In genomic region chr3:14352002-14352627, GRCh38 we compare ENCODE assay signal across 8 cellular contexts. TPM values are rescaled to one million over a fixed set of nuclear protein-coding genes. Genes with fewer than 3 reads are reported as not detected.
DNase-seq lines count a peak whose midpoint lies in the region; ATAC-seq and TF ChIP-seq lines count a peak whose summit lies in the region.
"Had no signal": no experiment of that assay in that cellular context is flagged by ENCODE, and none has a peak within 500 bp of the region (broad histone marks: within the 10 kb centered on the region; RNA-seq: fewer than 3 reads in every experiment).

No MANE protein-coding gene starts in this region.

- H3K9ac ChIP-seq in H9 (ENCODE audit: extremely low read depth, insufficient read length, low read length) = no peak overlapping the region

- intact Hi-C loops in left ventricle myocardium inferior (cut with micrococcal nuclease) = no loop called here

- no peak overlapping the region for H4K8ac ChIP-seq in H9 (replicated peaks; ENCODE audit: insufficient read length, low read depth, low read length)

- H3K23ac ChIP-seq in H9 (ENCODE audit: insufficient read length, low read depth, low read length) = no peak overlapping the region

- H2BK120ac ChIP-seq in H9 (ENCODE audit: low read depth, low read length, poor library complexity, severe bottlenecking) = no peak overlapping the region

- H4K91ac ChIP-seq in H9 (ENCODE audit: insufficient read length, low read depth, low read length) = no peak overlapping the region

- no peak overlapping the region for H2BK20ac ChIP-seq in H9 (ENCODE audit: low read depth, low read length, poor library complexity, severe bottlenecking)

- H2AFZ ChIP-seq in H9 (ENCODE audit: low read length) = no peak overlapping the region

- no peaks in the 10 kb centered on the region for H3K36me3 Mint-ChIP-seq in H9 (ENCODE audit: insufficient read depth in 1 of 3, low read depth in 3 of 3)

- H3K27me3 ChIP-seq in GM06990 (replicated peaks; ENCODE audit: control insufficient read depth, insufficient read depth, low read length) (no peaks in the 10 kb centered on the region; the same call in 1 of the 2 replicates), H9 (ENCODE audit: insufficient read depth, low read length) (no peaks in the 10 kb centered on the region), left ventricle myocardium inferior (ENCODE audit: low read depth) (peaks cover 75% of the 10 kb centered on the region)

- no peaks in the 10 kb centered on the region for H3K36me3 ChIP-seq in GM06990 (ENCODE audit: control insufficient read depth, insufficient read depth, low read length)
- no peaks in the 10 kb centered on the region for H3K36me3 ChIP-seq in left ventricle myocardium inferior

- no peaks in the 10 kb centered on the region for H3K23me2 ChIP-seq in H9 (ENCODE audit: insufficient read length, low read depth, low read length, poor library complexity, severe bottlenecking)

- no peak overlapping the region for H4K5ac ChIP-seq in H9 (ENCODE audit: insufficient read length, low read depth, low read length)

- H3K4ac ChIP-seq in H9 (ENCODE audit: low read depth, low read length) = no peak overlapping the region

- peaks cover 6% of the 10 kb centered on the region; the same call in 1 of the 2 replicates for H3K4me1 ChIP-seq in H9 (ENCODE audit: insufficient read depth, low read length)
- H3K4me1 ChIP-seq in left ventricle myocardium inferior = no peaks in the 10 kb centered on the region

- H3K79me1 ChIP-seq in H9 (ENCODE audit: insufficient read depth, low read depth, low read length, poor library complexity, severe bottlenecking) = no peaks in the 10 kb centered on the region

- WGBS in H9 (ENCODE audit: extremely low coverage, insufficient read length, low lambda C conversion rate) = no CpG with 5 or more reads among the region's 13 CpGs

- H3K4me2 ChIP-seq in H9 (ENCODE audit: insufficient read depth, insufficient read length, low read length) = no peak overlapping the region

- no peak overlapping the region for H3T11ph ChIP-seq in H9 (ENCODE audit: low read length)

- H2AK5ac ChIP-seq in H9 (ENCODE audit: insufficient read length, low read length) = no peak overlapping the region

- H4K20me1 ChIP-seq in H9 (ENCODE audit: control insufficient read depth, insufficient read depth, insufficient read length) = no peaks in the 10 kb centered on the region

- no peak overlapping the region for H3K27ac ChIP-seq in H9 (ENCODE audit: insufficient read length, low read depth, low read length)
- H3K27ac ChIP-seq in left ventricle myocardium inferior (replicated peaks) = no peak overlapping the region

- peaks cover 31 to 33% of the 10 kb centered on the region in 2 experiments for H3K4me1 Mint-ChIP-seq in H9

- H2BK12ac ChIP-seq in H9 (ENCODE audit: insufficient read length, low read depth, low read length) = no peak overlapping the region

- no peak overlapping the region for H3K4me3 Mint-ChIP-seq in H9

- no peak overlapping the region for H3K14ac ChIP-seq in H9 (ENCODE audit: insufficient read depth, low read length)

- H2BK15ac ChIP-seq in H9 (ENCODE audit: low read depth, low read length) = no peak overlapping the region

- peak; percentile 20 for DNase-seq in GM06990 (ENCODE audit: extremely low read depth, insufficient read length)
- peak; percentile 83 for DNase-seq in H9
- peak; percentile 42 for DNase-seq in RPMI7951 (ENCODE audit: low read depth)
- DNase-seq in left kidney (ENCODE audit: low read depth, low spot score) = peak; percentile 39
- DNase-seq in NCI-H146 (lab: John Stamatoyannopoulos, UW) = no peak
- no peak for DNase-seq in left ventricle myocardium inferior
- DNase-seq: NCI-H526 had no signal

- H3K27me3 Mint-ChIP-seq in H9 (ENCODE audit: low read depth) = peaks cover 34% of the 10 kb centered on the region

- no peak for ATAC-seq in HG03354 (IDR thresholded peaks at IDR 0.05; ENCODE audit: poor library complexity, severe bottlenecking, unreplicated experiment)

- H3K18ac ChIP-seq in H9 (ENCODE audit: insufficient read length, low read depth, low read length) = no peak overlapping the region

- H2BK5ac ChIP-seq in H9 (ENCODE audit: insufficient read length, low read length) = no peak overlapping the region

- H3K9me3 Mint-ChIP-seq in H9 = no peaks in the 10 kb centered on the region

- TF ChIP-seq CTCF in GM06990 (IDR thresholded peaks at IDR 0.05; ENCODE audit: insufficient read depth, low read length, poor library complexity, severe bottlenecking) (no peak), H9 (conservative IDR thresholded peaks at IDR 0.05) (no peak), left ventricle myocardium inferior (IDR thresholded peaks at IDR 0.05; ENCODE audit: borderline replicate concordance) (no peak)

- H3K9me3 ChIP-seq in H9 (ENCODE audit: control insufficient read depth, low read depth, low read length) (no peaks in the 10 kb centered on the region), left ventricle myocardium inferior (replicated peaks) (no peaks in the 10 kb centered on the region)

- no peak overlapping the region for H3K56ac ChIP-seq in H9 (ENCODE audit: insufficient read length, low read depth, low read length)

- H3K4me3 ChIP-seq in GM06990 (replicated peaks; ENCODE audit: low read depth, low read length) (no peak overlapping the region), left ventricle myocardium inferior (no peak overlapping the region)

- H3K27ac Mint-ChIP-seq in H9 = peak overlapping the region in 1 of 3 experiments; percentile 85; a peak in 2 of 7 replicates

- no peaks in the 10 kb centered on the region for H3K79me2 ChIP-seq in H9 (ENCODE audit: insufficient read depth, low read length)

RNA-seq across cellular contexts. Expression of gene SLC6A6, which starts 50.3 kb away (rescaled TPM):
- total RNA-seq in H9 (2021) (70.8 and 72.6 TPM in 2 replicates), left ventricle myocardium inferior (35.4 TPM)
- total RNA-seq in RPMI7951 (2014; rRNA removed; shearing (Covaris generic)) = 58.6 and 59.0 TPM in 2 replicates

Comparison
In these comparisons a context has a peak if more than half of its experiments do, and no peak if none do; other contexts are left out.
1. DNase-seq: peak in GM06990 (single experiment), H9 (single experiment), RPMI7951 (single experiment) and left kidney (single experiment); none in NCI-H146 (single experiment) and left ventricle myocardium inferior (single experiment).